Comparison of ENCODE assay signal across 28 cellular contexts in genomic region chr19:13318190-13318589, GRCh38.
"Had no signal": no experiment of that assay in that cellular context is flagged by ENCODE, and none has a peak within 500 bp of the region (broad histone marks: within the 10 kb centered on the region; RNA-seq: fewer than 3 reads in every experiment).

No MANE protein-coding gene starts in this region.

- ATAC-seq: activated CD4-positive, alpha-beta T cell treated with anti-CD3 and anti-CD28 coated beads for 36 hours; activated CD4-positive, CD25-positive, alpha-beta regulatory T cell treated with anti-CD3 and anti-CD28 coated beads, Interleukin-2, amount 50 U/mL, for 24 hours; activated CD8-positive, alpha-beta memory T cell treated with anti-CD3 and anti-CD28 coated beads, Interleukin-2, amount 10 ng/mL, durations not matched to agents 7 days and 5 days; activated CD8-positive, alpha-beta T cell treated with anti-CD3 and anti-CD28 coated beads, Interleukin-2, amount 10 ng/mL, durations not matched to agents 7 days and 5 days; activated naive CD8-positive, alpha-beta T cell treated with anti-CD3 and anti-CD28 coated beads, Interleukin-2, amount 50 U/mL, for 24 hours; WTC11 had no signal

- H3K27me3 ChIP-seq: ascending aorta, cardiac muscle cell had no signal

- H3K27ac ChIP-seq: ascending aorta, cardiac muscle cell, WERI-Rb-1 had no signal

- H3K36me3 ChIP-seq: ascending aorta, cardiac muscle cell, WERI-Rb-1 had no signal

- H3K4me3 ChIP-seq: ascending aorta, cardiac muscle cell had no signal

- DNase-seq: activated CD4-positive, alpha-beta memory T cell treated with anti-CD3 and anti-CD28 coated beads, Interleukin-2, amount 10 ng/mL, durations not matched to agents 7 days and 5 days; activated CD4-positive, alpha-beta T cell treated with anti-CD3 and anti-CD28 coated beads for 1 hour; activated CD4-positive, alpha-beta T cell treated with anti-CD3 and anti-CD28 coated beads for 36 hours; activated CD4-positive, alpha-beta T cell treated with anti-CD3 and anti-CD28 coated beads for 48 hours; activated CD4-positive, alpha-beta T cell treated with anti-CD3 and anti-CD28 coated beads, Interleukin-2, amount 10 ng/mL, durations not matched to agents 7 days and 5 days; activated CD4-positive, alpha-beta T cell treated with anti-CD3 and anti-CD28 coated beads, Interleukin-2, amount 50 U/mL, for 48 hours; activated CD4-positive, CD25-positive, alpha-beta regulatory T cell; activated CD8-positive, alpha-beta memory T cell treated with anti-CD3 and anti-CD28 coated beads for 24 hours; activated CD8-positive, alpha-beta memory T cell treated with anti-CD3 and anti-CD28 coated beads, Interleukin-2, amount 10 ng/mL, durations not matched to agents 7 days and 5 days; activated CD8-positive, alpha-beta memory T cell treated with anti-CD3 and anti-CD28 coated beads, Interleukin-2, amount 50 U/mL, for 48 hours; activated CD8-positive, alpha-beta T cell treated with anti-CD3 and anti-CD28 coated beads, Interleukin-2, amount 10 ng/mL, durations not matched to agents 7 days and 5 days; activated effector memory CD4-positive, alpha-beta T cell treated with Interleukin-2 at 50 U/mL for 16 hours; activated gamma-delta T cell; activated naive CD4-positive, alpha-beta T cell treated with anti-CD3 and anti-CD28 coated beads, Interleukin-2, amount 10 ng/mL, durations not matched to agents 7 days and 5 days; activated naive CD4-positive, alpha-beta T cell treated with Interleukin-2 at 50 U/mL for 16 hours; activated naive CD8-positive, alpha-beta T cell treated with anti-CD3 and anti-CD28 coated beads, Interleukin-2, amount 10 ng/mL, durations not matched to agents 7 days and 5 days; activated naive CD8-positive, alpha-beta T cell treated with anti-CD3 and anti-CD28 coated beads, Interleukin-2, amount 50 U/mL, for 24 hours; activated T-cell treated with anti-CD3 and anti-CD28 coated beads, Interleukin-2, amount 50 U/mL, for 24 hours; activated T-cell treated with anti-CD3 and anti-CD28 coated beads, Interleukin-2, amount 50 U/mL, for 48 hours; amygdala; cerebellar nuclear complex; T-helper 2 cell; T-helper 9 cell; WERI-Rb-1 had no signal

- H3K4me1 ChIP-seq: ascending aorta had no signal
